Comparison of ENCODE assay signal across 9 cellular contexts in the genomic region with DNA sequence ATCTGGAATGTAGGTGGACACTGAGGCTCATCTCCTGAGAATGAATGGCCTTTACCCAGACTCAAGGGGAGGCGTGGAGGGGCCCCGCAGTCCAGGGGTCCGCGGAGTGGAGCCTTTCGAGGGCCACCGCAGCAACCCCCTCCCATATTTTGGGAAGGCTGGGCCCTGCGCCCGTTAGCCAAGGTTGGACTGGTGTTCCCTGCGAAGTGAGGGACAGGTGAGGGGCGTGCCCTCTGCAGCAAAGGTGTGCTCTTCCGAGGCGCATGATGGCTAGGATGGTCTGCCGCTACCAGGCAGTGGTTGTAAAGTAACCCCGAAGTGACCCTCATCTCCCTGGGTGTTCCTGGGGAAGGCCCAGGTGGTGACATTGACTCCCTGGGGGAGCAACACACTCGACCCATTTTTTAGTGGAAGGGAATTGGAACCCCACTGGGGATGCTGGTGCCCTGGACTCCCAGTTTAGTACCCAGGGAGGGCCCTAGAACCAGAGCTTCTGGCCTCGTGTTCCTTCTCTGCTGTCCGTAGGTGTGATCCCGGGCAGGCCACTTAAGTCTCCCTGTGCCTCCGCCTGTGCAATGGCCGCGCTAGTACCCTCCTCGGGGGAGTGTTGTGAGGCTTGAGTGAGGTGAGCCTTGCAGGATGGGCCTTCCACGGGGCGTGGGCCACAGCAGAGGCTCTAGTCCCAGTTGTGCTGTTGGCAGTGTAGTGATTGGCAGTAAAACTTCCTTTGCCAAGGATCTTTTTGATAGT. TPM values are rescaled to one million over a fixed set of nuclear protein-coding genes. Genes with fewer than 3 reads are reported as not detected.
DNase-seq lines count a peak whose midpoint lies in the region; ATAC-seq and TF ChIP-seq lines count a peak whose summit lies in the region.
"Had no signal": no experiment of that assay in that cellular context is flagged by ENCODE, and none has a peak within 500 bp of the region (broad histone marks: within the 10 kb centered on the region; RNA-seq: fewer than 3 reads in every experiment).

No MANE protein-coding gene starts in this region.

- POLR2A ChIA-PET in HEK293 (lab: Yijun Ruan, JAX) = no interaction called here

- no peak for ATAC-seq in HG03442 (IDR thresholded peaks at IDR 0.05; ENCODE audit: unreplicated experiment)

- H3K4me3 ChIP-seq in HEK293 (ENCODE audit: low read depth, low read length) = peak overlapping the region; percentile 59
- peak overlapping the region; percentile 84 for H3K4me3 ChIP-seq in iPS-18a (ENCODE audit: low read length)
- H3K4me3 ChIP-seq in skeletal muscle satellite cell (ENCODE audit: low read length) = peak overlapping the region; percentile 61

- H3K9me3 ChIP-seq in HEK293 (ENCODE audit: control insufficient read depth, insufficient read depth, low read depth, low read length) = no peaks in the 10 kb centered on the region
- H3K9me3 ChIP-seq in iPS-18a (ENCODE audit: control insufficient read depth, low read depth, low read length) = no peaks in the 10 kb centered on the region
- no peaks in the 10 kb centered on the region for H3K9me3 ChIP-seq in skeletal muscle satellite cell (replicated peaks; ENCODE audit: low read length)

- no peak overlapping the region for H3K27ac Mint-ChIP-seq in activated T-helper 1 cell treated with anti-CD3 and anti-CD28 coated beads, Interleukin-12 subunit alpha, Interleukin-12 subunit beta, Interleukin-2, Interleukin-4 antibody, amounts not matched to agents 30 ng/mL and 10 ng/mL and 1 ng/mL, durations not matched to agents 14 hours and 24 hours and 36 hours

- no peaks in the 10 kb centered on the region for H3K27me3 Mint-ChIP-seq in activated T-helper 1 cell treated with anti-CD3 and anti-CD28 coated beads, Interleukin-12 subunit alpha, Interleukin-12 subunit beta, Interleukin-2, Interleukin-4 antibody, amounts not matched to agents 30 ng/mL and 10 ng/mL and 1 ng/mL, durations not matched to agents 14 hours and 24 hours and 36 hours (ENCODE audit: insufficient read depth)

- H3K4me1 ChIP-seq in HEK293 (ENCODE audit: control insufficient read depth, insufficient read depth, low read length) (no peaks in the 10 kb centered on the region), iPS-18a (ENCODE audit: control insufficient read depth, low read depth, low read length) (no peaks in the 10 kb centered on the region), skeletal muscle satellite cell (ENCODE audit: control insufficient read depth, insufficient read depth, low read length) (no peaks in the 10 kb centered on the region)

- peak overlapping the region; percentile 76 for H3K4me2 ChIP-seq in skeletal muscle satellite cell (ENCODE audit: low read length)

- no peaks in the 10 kb centered on the region for H3K9me3 Mint-ChIP-seq in activated T-helper 1 cell treated with anti-CD3 and anti-CD28 coated beads, Interleukin-12 subunit alpha, Interleukin-12 subunit beta, Interleukin-2, Interleukin-4 antibody, amounts not matched to agents 30 ng/mL and 10 ng/mL and 1 ng/mL, durations not matched to agents 14 hours and 24 hours and 36 hours

- H3K36me3 Mint-ChIP-seq in activated T-helper 1 cell treated with anti-CD3 and anti-CD28 coated beads, Interleukin-12 subunit alpha, Interleukin-12 subunit beta, Interleukin-2, Interleukin-4 antibody, amounts not matched to agents 30 ng/mL and 10 ng/mL and 1 ng/mL, durations not matched to agents 14 hours and 24 hours and 36 hours (ENCODE audit: low read depth) = peaks cover 6% of the 10 kb centered on the region

- DNase-seq in activated T-helper 1 cell treated with anti-CD3 and anti-CD28 coated beads, Interleukin-12 subunit alpha, Interleukin-12 subunit beta, Interleukin-2, Interleukin-4 antibody, amounts not matched to agents 30 ng/mL and 10 ng/mL and 1 ng/mL, durations not matched to agents 14 hours and 24 hours and 36 hours (ENCODE audit: low spot score) = no peak
- DNase-seq in KG1 (lab: John Stamatoyannopoulos, UW) (no peak), GF-D8 (lab: John Stamatoyannopoulos, UW) (no peak), HK-2 (ENCODE audit: unreplicated experiment) (no peak)

- H3K4me3 Mint-ChIP-seq in activated T-helper 1 cell treated with anti-CD3 and anti-CD28 coated beads, Interleukin-12 subunit alpha, Interleukin-12 subunit beta, Interleukin-2, Interleukin-4 antibody, amounts not matched to agents 30 ng/mL and 10 ng/mL and 1 ng/mL, durations not matched to agents 14 hours and 24 hours and 36 hours = peak overlapping the region; percentile 74

- CTCF ChIA-PET in HEK293 (lab: Yijun Ruan, JAX) = interaction anchor here (0.7 to 2.2 kb wide), 4 partner anchors 16 to 1466 kb away, joined by 3 to 16 read pairs (median 4); no protein-coding TSS in a partner anchor

- TF ChIP-seq CTCF in HEK293 (tag by site-specific recombination; IDR thresholded peaks at IDR 0.05) = no peak

- peaks cover 22% of the 10 kb centered on the region for H3K27me3 ChIP-seq in iPS-18a (ENCODE audit: control insufficient read depth, insufficient read depth, low read length)
- peaks cover 62% of the 10 kb centered on the region for H3K27me3 ChIP-seq in skeletal muscle satellite cell (ENCODE audit: control insufficient read depth, insufficient read depth, low read length)

- H3K36me3 ChIP-seq in HEK293 (ENCODE audit: control insufficient read depth in 2 of 2, insufficient read depth in 1 of 2, low read length in 2 of 2) (peaks cover 0 to 34% of the 10 kb centered on the region in 2 experiments; a peak in 1 of 3 replicates), iPS-18a (ENCODE audit: control insufficient read depth, low read depth, low read length) (peaks cover 17% of the 10 kb centered on the region), skeletal muscle satellite cell (ENCODE audit: insufficient read depth, low read length) (no peaks in the 10 kb centered on the region)

- H3K27ac ChIP-seq in HEK293 (ENCODE audit: extremely low read depth, low read depth, low read length) (peak overlapping the region; percentile 61; the same call in 1 of the 2 replicates), iPS-18a (ENCODE audit: low read length) (no peak overlapping the region)

- intact Hi-C loops in activated T-helper 1 cell treated with anti-CD3 and anti-CD28 coated beads, Interleukin-12 subunit alpha, Interleukin-12 subunit beta, Interleukin-2, Interleukin-4 antibody, amounts not matched to agents 30 ng/mL and 10 ng/mL and 1 ng/mL, durations not matched to agents 14 hours and 24 hours and 36 hours (cut with micrococcal nuclease) = loop anchor here (2.0 kb wide), 1 partner anchor 222 kb away; no protein-coding TSS in a partner anchor

- peak overlapping the region; percentile 68 for H3K9ac ChIP-seq in iPS-18a (ENCODE audit: low read length)
- no peak overlapping the region for H3K9ac ChIP-seq in skeletal muscle satellite cell (ENCODE audit: low read depth, low read length)

- no peaks in the 10 kb centered on the region for H3K4me1 Mint-ChIP-seq in activated T-helper 1 cell treated with anti-CD3 and anti-CD28 coated beads, Interleukin-12 subunit alpha, Interleukin-12 subunit beta, Interleukin-2, Interleukin-4 antibody, amounts not matched to agents 30 ng/mL and 10 ng/mL and 1 ng/mL, durations not matched to agents 14 hours and 24 hours and 36 hours (ENCODE audit: low read depth)

TF ChIP-seq in HEK293, 187 proteins besides CTCF, POLR2A, EP300 and RAD21:
- TF ChIP-seq KLF9 (tag by site-specific recombination; IDR thresholded peaks at IDR 0.05; ENCODE audit: low read depth) (peak; percentile 38; the same call in 1 of the 2 replicates), ZIC2 (tag by site-specific recombination; IDR thresholded peaks at IDR 0.05) (peak; percentile 36), GLIS1 (tag by site-specific recombination; IDR thresholded peaks at IDR 0.05) (peak; percentile 79), ZNF701 (tag by site-specific recombination; IDR thresholded peaks at IDR 0.05) (no peak)

RNA-seq across cellular contexts. Expression of a gene that starts 0.8 kb away (rescaled TPM):
- 10.2 and 10.9 TPM in 2 replicates for total RNA-seq in activated T-helper 1 cell treated with anti-CD3 and anti-CD28 coated beads, Interleukin-12 subunit alpha, Interleukin-12 subunit beta, Interleukin-2, Interleukin-4 antibody, amounts not matched to agents 30 ng/mL and 10 ng/mL and 1 ng/mL, durations not matched to agents 14 hours and 24 hours and 36 hours
- total RNA-seq in skeletal muscle satellite cell (2012; rRNA removed) = not detected in 2 replicates

RNA-seq across cellular contexts. Expression of a gene that starts 57.6 kb away (rescaled TPM):
- not detected in 2 replicates for total RNA-seq in activated T-helper 1 cell treated with anti-CD3 and anti-CD28 coated beads, Interleukin-12 subunit alpha, Interleukin-12 subunit beta, Interleukin-2, Interleukin-4 antibody, amounts not matched to agents 30 ng/mL and 10 ng/mL and 1 ng/mL, durations not matched to agents 14 hours and 24 hours and 36 hours
- not detected in 2 replicates for total RNA-seq in skeletal muscle satellite cell (2012; rRNA removed)
- total RNA-seq: M059J had no signal
